In the genomic region with DNA sequence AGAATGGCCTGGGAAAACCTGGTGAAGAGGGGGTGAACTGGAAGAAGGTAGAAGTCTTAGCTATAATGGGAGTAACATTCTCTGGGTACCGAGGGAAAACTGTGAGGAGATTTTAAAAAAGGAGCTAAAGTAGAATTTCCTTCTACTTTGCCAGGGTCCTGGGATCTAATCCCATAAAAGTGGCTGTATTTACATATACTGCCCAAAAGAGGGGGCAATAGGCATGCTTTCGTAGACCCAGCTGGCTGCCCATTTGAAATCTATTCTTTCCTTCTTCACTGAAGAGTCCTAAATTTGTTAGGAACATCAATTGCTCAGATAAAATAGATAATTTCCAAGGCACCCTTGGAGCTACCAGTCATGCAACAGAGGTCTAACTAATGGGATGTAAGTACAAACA, we compare ENCODE assay signal across 8 cellular contexts.
DNase-seq lines count a peak whose midpoint lies in the region; ATAC-seq and TF ChIP-seq lines count a peak whose summit lies in the region.
"Had no signal": no experiment of that assay in that cellular context is flagged by ENCODE, and none has a peak within 500 bp of the region (broad histone marks: within the 10 kb centered on the region; RNA-seq: fewer than 3 reads in every experiment).

No MANE protein-coding gene starts in this region.

- H3K4me2 ChIP-seq in DND-41 (ENCODE audit: insufficient read depth, low read length), result no peak overlapping the region

- H3K36me3 Mint-ChIP-seq in activated naive CD8-positive, alpha-beta T cell treated with anti-CD3 and anti-CD28 coated beads for 36 hours, result peaks cover 17% of the 10 kb centered on the region

- H3K4me1 Mint-ChIP-seq in activated naive CD8-positive, alpha-beta T cell treated with anti-CD3 and anti-CD28 coated beads for 36 hours, result peaks cover 20% of the 10 kb centered on the region

- H3K27ac Mint-ChIP-seq in activated naive CD8-positive, alpha-beta T cell treated with anti-CD3 and anti-CD28 coated beads for 36 hours, result peak overlapping the region; percentile 65

- H3K27me3 ChIP-seq in DND-41 (ENCODE audit: insufficient read depth, low read length, poor library complexity), result no peaks in the 10 kb centered on the region
- H3K27me3 ChIP-seq in lower lobe of right lung (ENCODE audit: low read depth), result no peaks in the 10 kb centered on the region

- H3K79me2 ChIP-seq in DND-41 (ENCODE audit: insufficient read depth, low read length), result no peaks in the 10 kb centered on the region

- H3K9ac ChIP-seq in DND-41 (ENCODE audit: low read depth, low read length), result no peak overlapping the region

- peak; percentile 64; the same call in 2 of the 3 replicates for ATAC-seq in DND-41 (ENCODE audit: insufficient read depth, low read depth)
- no peak for ATAC-seq in lower lobe of right lung
- ATAC-seq in GM18502 (IDR thresholded peaks at IDR 0.05; ENCODE audit: poor library complexity, unreplicated experiment), result no peak

- intact Hi-C loops in lower lobe of right lung (cut with DNase I), result no loop called here

- no peak overlapping the region for H3K4me3 Mint-ChIP-seq in activated naive CD8-positive, alpha-beta T cell treated with anti-CD3 and anti-CD28 coated beads for 36 hours

- H3K27ac ChIP-seq in DND-41 (ENCODE audit: low read length) (no peak overlapping the region), lower lobe of right lung (no peak overlapping the region)

- H2AFZ ChIP-seq in DND-41 (ENCODE audit: low read depth, low read length), result no peak overlapping the region

- H3K4me1 ChIP-seq in DND-41 (ENCODE audit: insufficient read depth, low read length), result no peaks in the 10 kb centered on the region
- no peaks in the 10 kb centered on the region for H3K4me1 ChIP-seq in lower lobe of right lung

- no peaks in the 10 kb centered on the region for H4K20me1 ChIP-seq in DND-41 (ENCODE audit: insufficient read depth, low read length)

- no peak for DNase-seq in DND-41
- no peak for DNase-seq in HFF-Myc (ENCODE audit: extremely low read depth, low read depth)
- DNase-seq in activated naive CD8-positive, alpha-beta T cell treated with anti-CD3 and anti-CD28 coated beads for 36 hours, result no peak
- DNase-seq in lower lobe of right lung, result no peak
- no peak for DNase-seq in RPMI8226
- no peak for DNase-seq in cerebellum (ENCODE audit: low spot score)
- DNase-seq: right cardiac atrium had no signal

- TF ChIP-seq CTCF in DND-41 (IDR thresholded peaks at IDR 0.05; ENCODE audit: borderline replicate concordance, extremely low read depth, low read length, poor library complexity, severe bottlenecking), result peak; percentile 48
- peak; percentile 47 for TF ChIP-seq CTCF in HFF-Myc (IDR thresholded peaks at IDR 0.05; ENCODE audit: low read depth, low read length, missing control alignments)
- TF ChIP-seq CTCF in lower lobe of right lung (IDR thresholded peaks at IDR 0.05), result peak; percentile 45

- no peaks in the 10 kb centered on the region for H3K27me3 Mint-ChIP-seq in activated naive CD8-positive, alpha-beta T cell treated with anti-CD3 and anti-CD28 coated beads for 36 hours

- no peaks in the 10 kb centered on the region for H3K9me3 Mint-ChIP-seq in activated naive CD8-positive, alpha-beta T cell treated with anti-CD3 and anti-CD28 coated beads for 36 hours

- H3K4me3 ChIP-seq in DND-41 (ENCODE audit: low read depth in 1 of 2, low read length in 2 of 2), result no peak overlapping the region
- H3K4me3 ChIP-seq in HFF-Myc (replicated peaks; ENCODE audit: low read depth, low read length), result no peak overlapping the region
- no peak overlapping the region for H3K4me3 ChIP-seq in lower lobe of right lung

- H3K9me3 ChIP-seq in DND-41 (ENCODE audit: insufficient read depth, low read length, severe bottlenecking) (no peaks in the 10 kb centered on the region), lower lobe of right lung (no peaks in the 10 kb centered on the region)

- peaks cover 46% of the 10 kb centered on the region for H3K36me3 ChIP-seq in DND-41 (ENCODE audit: insufficient read depth, low read length)
- H3K36me3 ChIP-seq in lower lobe of right lung, result peaks cover 31% of the 10 kb centered on the region
